In genomic region chr18:12631831-12632477, GRCh38 we compare ENCODE assay signal across 23 cellular contexts.
"Had no signal": no experiment of that assay in that cellular context is flagged by ENCODE, and none has a peak within 500 bp of the region (broad histone marks: within the 10 kb centered on the region; RNA-seq: fewer than 3 reads in every experiment).

No MANE protein-coding gene starts in this region.

- H3K36me3 Mint-ChIP-seq: memory B cell had no signal

- H3K36me3 ChIP-seq: gastrocnemius medialis, neural progenitor cell, sigmoid colon, spleen, thoracic aorta, upper lobe of left lung, vagina had no signal

- H3K27ac ChIP-seq: dorsolateral prefrontal cortex, gastrocnemius medialis, neural progenitor cell, parathyroid adenoma, sigmoid colon, spleen, thoracic aorta, tibial nerve, upper lobe of left lung, vagina had no signal

- H3K9ac ChIP-seq: neural progenitor cell, parathyroid adenoma had no signal

- H3K9me3 Mint-ChIP-seq: nephron; stimulated activated memory B cell treated with anti-CD40 and anti-IgM and Interleukin-4, amounts not matched to agents 10 μg/mL and 1 μg/mL and 100 μg/mL, for 72 hours; stimulated activated naive CD8-positive, alpha-beta T cell treated with anti-CD3 and anti-CD28 coated beads, Interleukin-15, Interleukin-2, amounts not matched to agents 100 ng/mL and 50 ng/mL, for 24 hours had no signal

- H3K4me3 Mint-ChIP-seq: memory B cell; naive thymus-derived CD4-positive, alpha-beta T cell; nephron; neural progenitor cell; stimulated activated memory B cell treated with anti-CD40 and anti-IgM and Interleukin-4, amounts not matched to agents 10 μg/mL and 1 μg/mL and 100 μg/mL, for 72 hours; stimulated activated naive CD8-positive, alpha-beta T cell treated with anti-CD3 and anti-CD28 coated beads, Interleukin-15, Interleukin-2, amounts not matched to agents 100 ng/mL and 50 ng/mL, for 24 hours had no signal

- H3K4me2 ChIP-seq: neural progenitor cell had no signal

- H3K4me1 ChIP-seq: gastrocnemius medialis, parathyroid adenoma, sigmoid colon, spleen, tibial nerve, upper lobe of left lung, vagina had no signal

- H3K27me3 ChIP-seq: dorsolateral prefrontal cortex, gastrocnemius medialis, neural progenitor cell, sigmoid colon, spleen, tibial nerve, upper lobe of left lung, vagina had no signal

- H3K4me1 Mint-ChIP-seq: memory B cell; stimulated activated memory B cell treated with anti-CD40 and anti-IgM and Interleukin-4, amounts not matched to agents 10 μg/mL and 1 μg/mL and 100 μg/mL, for 72 hours had no signal

- H3K27me3 Mint-ChIP-seq: progenitor cell of endocrine pancreas; stimulated activated memory B cell treated with anti-CD40 and anti-IgM and Interleukin-4, amounts not matched to agents 10 μg/mL and 1 μg/mL and 100 μg/mL, for 72 hours had no signal

- H3K27ac Mint-ChIP-seq: memory B cell; naive thymus-derived CD4-positive, alpha-beta T cell; nephron; neural progenitor cell; progenitor cell of endocrine pancreas; stimulated activated memory B cell treated with anti-CD40 and anti-IgM and Interleukin-4, amounts not matched to agents 10 μg/mL and 1 μg/mL and 100 μg/mL, for 72 hours; stimulated activated naive CD8-positive, alpha-beta T cell treated with anti-CD3 and anti-CD28 coated beads, Interleukin-15, Interleukin-2, amounts not matched to agents 100 ng/mL and 50 ng/mL, for 24 hours had no signal

- DNase-seq: dorsolateral prefrontal cortex; effector CD4-positive, alpha-beta T cell; foreskin fibroblast; gastrocnemius medialis; head of caudate nucleus; kidney; midbrain; naive thymus-derived CD4-positive, alpha-beta T cell; sigmoid colon; spleen; stimulated activated CD4-positive, alpha-beta T cell treated with anti-CD3 and anti-CD28 coated beads, Interleukin-4, amount 100 ng/mL, for 4 hours; upper lobe of left lung had no signal

- H3K4me3 ChIP-seq: dorsolateral prefrontal cortex, gastrocnemius medialis, lung, neural progenitor cell, sigmoid colon, spleen, thoracic aorta, tibial nerve, upper lobe of left lung, vagina had no signal
